In genomic region chr19:3975637-3976087, GRCh38 we compare ENCODE assay signal across 1 cellular context.
TF ChIP-seq lines count a peak whose summit lies in the region.

No MANE protein-coding gene starts in this region.

TF ChIP-seq in HepG2, 621 proteins besides CTCF, POLR2A, EP300 and RAD21:
- TF ChIP-seq RBM22 (optimal IDR thresholded peaks at IDR 0.05; ENCODE audit: low read length), result peak; percentile 99
- peak; percentile 95 for TF ChIP-seq POLR2AphosphoS2 (IDR thresholded peaks at IDR 0.05; ENCODE audit: low read depth, low read length)
- TF ChIP-seq KLF16 (CRISPR knock-in tag; IDR thresholded peaks at IDR 0.05), result no peak
- TF ChIP-seq POLR2AphosphoS5 (IDR thresholded peaks at IDR 0.05; ENCODE audit: low read depth, low read length), result peak; percentile 60
- TF ChIP-seq ZNF562 (CRISPR knock-in tag; IDR thresholded peaks at IDR 0.05; ENCODE audit: borderline replicate concordance), result no peak
- TF ChIP-seq PAF1 (CRISPR knock-in tag; IDR thresholded peaks at IDR 0.05), result peak; percentile 79; the same call in 1 of the 2 replicates
- TF ChIP-seq SOX13 (IDR thresholded peaks at IDR 0.05), result no peak
- TF ChIP-seq SOX13 (CRISPR knock-in tag; conservative IDR thresholded peaks at IDR 0.05 in 1 of 2, IDR thresholded peaks at IDR 0.05 in 1 of 2), result peak in 1 of 2 experiments; percentile 96; a peak in 2 of 4 replicates
- TF ChIP-seq RBFOX2 (IDR thresholded peaks at IDR 0.05; ENCODE audit: low read depth, low read length), result peak; percentile 10; the same call in 1 of the 2 replicates
- TF ChIP-seq SSRP1 (CRISPR knock-in tag; IDR thresholded peaks at IDR 0.05), result peak; percentile 43; the same call in 1 of the 2 replicates
- TF ChIP-seq RBM39 (IDR thresholded peaks at IDR 0.05; ENCODE audit: low read depth, low read length, poor library complexity, severe bottlenecking), result no peak
- 0 out of 2 replicates have a peak, but pooled peaks have one; percentile 48 for TF ChIP-seq FIP1L1 (IDR thresholded peaks at IDR 0.05; ENCODE audit: borderline replicate concordance, insufficient read depth, low read depth, low read length)
- TF ChIP-seq ZNF749 (CRISPR knock-in tag; IDR thresholded peaks at IDR 0.05; ENCODE audit: borderline replicate concordance), result no peak
- no peak for TF ChIP-seq ZNF335 (CRISPR knock-in tag; IDR thresholded peaks at IDR 0.05)
- TF ChIP-seq ZNF460 (CRISPR knock-in tag; IDR thresholded peaks at IDR 0.05; ENCODE audit: borderline replicate concordance), result no peak
- no peak for TF ChIP-seq TRAFD1 (CRISPR knock-in tag; IDR thresholded peaks at IDR 0.05; ENCODE audit: borderline replicate concordance)
